8 cellular contexts compared by ENCODE assay signal in genomic region chr6:122995930-122996796, GRCh38. TPM values are rescaled to one million over a fixed set of nuclear protein-coding genes. Genes with fewer than 3 reads are reported as not detected.
A peak's percentile ranks its signal among the peaks of the same experiment; 100 is the strongest.
DNase-seq lines count a peak whose midpoint lies in the region; ATAC-seq and TF ChIP-seq lines count a peak whose summit lies in the region.

CLVS2 (plus strand) TSS chr6:122996235; CDS start chr6:122997778, 1,543 bp downstream.

- H3K27me3 ChIP-seq in parathyroid adenoma (ENCODE audit: control insufficient read depth, insufficient read depth, low read length) = no peaks in the 10 kb centered on the region

- H3K9me3 ChIP-seq in parathyroid adenoma (ENCODE audit: control insufficient read depth, low read length) = no peaks in the 10 kb centered on the region
- H3K9me3 ChIP-seq in T-helper 17 cell (ENCODE audit: control insufficient read depth, low read length, poor library complexity, severe bottlenecking) = peaks cover 2% of the 10 kb centered on the region

- H3K36me3 Mint-ChIP-seq in T-helper 17 cell (ENCODE audit: low read depth) = no peaks in the 10 kb centered on the region

- no peak within 1 kb of the TSS for H3K4me3 Mint-ChIP-seq in T-helper 17 cell

- peaks cover 2% of the 10 kb centered on the region for H3K4me1 ChIP-seq in parathyroid adenoma

- peak; percentile 7 for DNase-seq in DMS53 treated with DMSO at 0.1 percent for 48 hours (lab: John Stamatoyannopoulos, UW; ENCODE audit: unreplicated experiment)
- DNase-seq in NCI-H510A treated with DMSO at 0.1 percent for 48 hours (lab: John Stamatoyannopoulos, UW) = peak; percentile 14
- peak; percentile 3 for DNase-seq in fibroblast of the aortic adventitia (ENCODE audit: low read depth)
- no peak for DNase-seq in GDM1 (lab: John Stamatoyannopoulos, UW)
- DNase-seq in amniotic stem cell (lab: John Stamatoyannopoulos, UW) = no peak
- no peak for DNase-seq in T-helper 17 cell
- DNase-seq in activated effector memory CD4-positive, alpha-beta T cell treated with anti-CD3 and anti-CD28 coated beads, Interleukin-2, amount 50 U/mL, for 16 hours = no peak

- H3K4me1 Mint-ChIP-seq in T-helper 17 cell = no peaks in the 10 kb centered on the region

- no peak within 1 kb of the TSS for H3K27ac ChIP-seq in parathyroid adenoma

- peak within 1 kb of the TSS; percentile 25 for H2AFZ ChIP-seq in parathyroid adenoma

- H3K4me2 ChIP-seq in parathyroid adenoma (ENCODE audit: low read length) = peak within 1 kb of the TSS; percentile 66

- H3K4me3 ChIP-seq in fibroblast of the aortic adventitia (ENCODE audit: low read depth, low read length) = peak within 1 kb of the TSS; percentile 44
- H3K4me3 ChIP-seq in parathyroid adenoma (ENCODE audit: low read depth, low read length) = peak within 1 kb of the TSS; percentile 31

- H3K27ac Mint-ChIP-seq in T-helper 17 cell = no peak within 1 kb of the TSS

- H3K27me3 Mint-ChIP-seq in T-helper 17 cell = peaks cover 10% of the 10 kb centered on the region

- H3K79me2 ChIP-seq in parathyroid adenoma = no peaks in the 10 kb centered on the region

- no peaks in the 10 kb centered on the region for H3K36me3 ChIP-seq in parathyroid adenoma (ENCODE audit: control insufficient read depth, insufficient read depth, low read length)

- H3K9ac ChIP-seq in parathyroid adenoma = no peak within 1 kb of the TSS

- TF ChIP-seq CTCF in fibroblast of the aortic adventitia (IDR thresholded peaks at IDR 0.05; ENCODE audit: insufficient read depth, low read length) (no peak), parathyroid adenoma (IDR thresholded peaks at IDR 0.05) (no peak)

- no peak for ATAC-seq in T-helper 17 cell

RNA-seq across cellular contexts. Expression of gene CLVS2, which starts in this region (rescaled TPM):
- not detected in 2 replicates for total RNA-seq in fibroblast of the aortic adventitia (ENCODE audit: low replicate concordance)
- not detected for total RNA-seq in T-helper 17 cell

Comparison
In these comparisons a context has a peak if more than half of its experiments do, and no peak if none do; other contexts are left out.
1. Peak in DNase-seq and H3K4me3 ChIP-seq in fibroblast of the aortic adventitia; RNA of the gene not detected or under 1 TPM.
2. DNase-seq: peak in DMS53 treated with DMSO at 0.1 percent for 48 hours (single experiment) and NCI-H510A treated with DMSO at 0.1 percent for 48 hours (single experiment); none in GDM1 (single experiment), amniotic stem cell (single experiment), T-helper 17 cell (0 of 3) and activated effector memory CD4-positive, alpha-beta T cell treated with anti-CD3 and anti-CD28 coated beads, Interleukin-2, amount 50 U/mL, for 16 hours (single experiment).